1 cellular context compared by ENCODE assay signal in the genomic region with DNA sequence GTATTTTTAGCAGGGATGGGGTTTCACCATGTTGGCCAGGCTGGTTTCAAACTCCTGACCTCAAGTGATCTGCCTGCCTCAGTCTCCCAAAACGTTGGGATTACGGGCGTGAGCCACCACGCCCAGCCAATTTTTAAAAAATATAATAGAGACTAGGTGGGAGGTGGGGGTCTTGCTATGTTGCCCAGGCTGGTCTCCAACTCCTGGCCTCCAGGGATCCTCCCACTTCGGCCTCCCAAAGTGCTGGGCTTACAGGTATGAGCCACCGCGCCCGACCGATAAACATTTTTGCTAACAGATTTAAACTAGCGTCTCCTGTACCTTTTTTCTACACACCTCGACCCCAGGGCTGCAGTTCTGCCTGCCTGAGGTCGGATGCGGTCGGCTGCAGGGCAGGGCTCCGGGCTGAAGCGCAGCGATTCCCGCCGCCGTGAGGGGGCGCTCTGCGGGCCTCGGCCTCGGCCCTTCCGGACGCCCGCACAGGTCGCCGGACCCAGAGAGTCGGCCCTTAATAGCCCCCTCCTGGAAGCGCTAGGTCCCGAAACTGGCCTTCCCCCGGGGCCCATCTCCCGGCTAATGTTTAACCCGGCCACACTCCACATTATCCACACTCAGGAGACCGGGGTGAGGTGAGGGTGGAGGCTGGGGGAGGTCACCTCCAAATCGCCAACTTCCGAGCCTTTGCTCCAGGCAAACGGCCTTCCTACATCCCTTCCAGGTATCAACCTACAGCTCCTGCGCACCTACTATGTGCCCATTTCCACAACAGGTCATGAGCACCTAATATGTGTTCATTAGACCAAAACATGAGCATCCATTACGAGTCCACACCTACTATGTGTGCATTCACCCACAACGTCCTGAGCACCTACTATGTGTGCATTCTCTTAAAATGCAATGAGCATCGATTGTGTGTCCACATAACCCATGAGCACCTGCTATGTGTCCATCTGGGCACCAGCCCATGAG.
A peak's percentile ranks its signal among the peaks of the same experiment; 100 is the strongest.
TF ChIP-seq lines count a peak whose summit lies in the region.

No MANE protein-coding gene starts in this region.

TF ChIP-seq in HCT116, 20 proteins besides CTCF, POLR2A, EP300 and RAD21 (continued from another document):
- TF ChIP-seq REST (IDR thresholded peaks at IDR 0.05; ENCODE audit: low read depth), result no peak
- TF ChIP-seq YY1 (IDR thresholded peaks at IDR 0.05; ENCODE audit: extremely low read depth, insufficient replicate concordance, low read depth, low read length), result peak; percentile 23
- no peak for TF ChIP-seq SIN3A (IDR thresholded peaks at IDR 0.05; ENCODE audit: low read depth)
- TF ChIP-seq ATF3 (IDR thresholded peaks at IDR 0.05), result no peak
